In the genomic region with DNA sequence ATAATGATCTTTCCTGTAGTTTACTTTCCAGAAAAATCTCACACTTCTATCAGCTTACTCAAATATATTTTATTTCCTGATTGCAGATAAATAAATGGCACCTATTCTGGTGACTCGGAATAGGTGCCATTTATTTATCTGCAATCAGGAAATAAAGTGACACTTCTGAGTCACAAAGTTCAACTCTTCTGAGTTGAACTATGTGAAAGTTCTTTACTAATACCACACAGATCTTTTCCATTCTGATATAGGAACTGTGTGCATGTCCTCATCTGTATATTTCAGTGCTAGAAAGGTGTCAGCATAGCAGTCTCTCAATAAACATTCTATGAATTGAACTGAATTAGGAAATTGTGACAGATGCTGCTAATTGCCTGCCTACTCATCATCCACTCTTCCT, we compare ENCODE assay signal across 18 cellular contexts. TPM values are rescaled to one million over a fixed set of nuclear protein-coding genes. Genes with fewer than 3 reads are reported as not detected.
A peak's percentile ranks its signal among the peaks of the same experiment; 100 is the strongest.
DNase-seq lines count a peak whose midpoint lies in the region; ATAC-seq, FAIRE-seq and TF ChIP-seq lines count a peak whose summit lies in the region.
"Had no signal": no experiment of that assay in that cellular context is flagged by ENCODE, and none has a peak within 500 bp of the region (broad histone marks: within the 10 kb centered on the region; RNA-seq: fewer than 3 reads in every experiment).

No MANE protein-coding gene starts in this region.

- ATAC-seq in IMR-90 (ENCODE audit: low read depth), result no peak
- peak; percentile 76 for ATAC-seq in activated naive CD8-positive, alpha-beta T cell treated with anti-CD3 and anti-CD28 coated beads, Interleukin-2, amount 50 U/mL, for 24 hours
- ATAC-seq in natural killer cell treated with Interleukin-12 subunit alpha and Interleukin-12 subunit beta and Interleukin-15 and Interleukin-18, amount 100 ng/mL, for 72 hours, result no peak
- ATAC-seq in stimulated activated naive CD8-positive, alpha-beta T cell treated with anti-CD3 and anti-CD28 coated beads, Interleukin-15, amount 100 ng/mL, for 72 hours, result peak; percentile 64
- no peak for ATAC-seq in GM19467 (IDR thresholded peaks at IDR 0.05; ENCODE audit: unreplicated experiment)
- ATAC-seq: A549, K562 had no signal

- no peak overlapping the region for H3K9ac ChIP-seq in IMR-90 (ENCODE audit: low read depth, low read length)

- peaks cover 15% of the 10 kb centered on the region for H3K4me1 ChIP-seq in IMR-90 (ENCODE audit: control insufficient read depth, insufficient read depth, low read length)
- H3K4me1 ChIP-seq: BE2C had no signal

- H3K4me3 ChIP-seq in IMR-90 (ENCODE audit: insufficient read depth, low read depth, low read length), result no peak overlapping the region
- H3K4me3 ChIP-seq: A549, K562 had no signal

- DNase-seq in IMR-90, result no peak
- no peak for DNase-seq in activated naive CD8-positive, alpha-beta T cell treated with anti-CD3 and anti-CD28 coated beads, Interleukin-2, amount 50 U/mL, for 24 hours
- DNase-seq in natural killer cell treated with Interleukin-12 subunit alpha and Interleukin-12 subunit beta and Interleukin-15 and Interleukin-18, amount 100 ng/mL, for 72 hours (ENCODE audit: low spot score), result no peak
- no peak for DNase-seq in stimulated activated naive CD8-positive, alpha-beta T cell treated with anti-CD3 and anti-CD28 coated beads, Interleukin-15, amount 100 ng/mL, for 72 hours
- no peak for DNase-seq in stimulated activated CD8-positive, alpha-beta memory T cell treated with anti-CD3 and anti-CD28 coated beads, Interleukin-4, amount 100 ng/mL, for 48 hours
- DNase-seq in GM12891 (ENCODE audit: insufficient read length, low spot score), result no peak
- DNase-seq: BE2C; CD4-positive, alpha-beta memory T cell; DMS53; GF-D8; GOT3; H9 had no signal

- no peak for FAIRE-seq in GM12891 (lab: Jason Lieb, UNC)
- FAIRE-seq: A549, GM18507, HTR-8/SVneo, K562 had no signal

- no peaks in the 10 kb centered on the region for H3K9me3 ChIP-seq in IMR-90 (ENCODE audit: control insufficient read depth, insufficient read depth, low read length)
- H3K9me3 ChIP-seq: A549, BE2C had no signal

- H3K4ac ChIP-seq in IMR-90 (ENCODE audit: low read depth, low read length), result no peak overlapping the region

- no peak overlapping the region for H2BK5ac ChIP-seq in IMR-90 (ENCODE audit: low read depth, low read length, poor library complexity, severe bottlenecking)

- no peak overlapping the region for H3K56ac ChIP-seq in IMR-90 (ENCODE audit: extremely low read depth, insufficient read depth, low read length)

- no peak overlapping the region for H3K23ac ChIP-seq in IMR-90 (ENCODE audit: low read depth, low read length)

- peak overlapping the region; percentile 34; the same call in 1 of the 2 replicates for H2BK20ac ChIP-seq in IMR-90 (ENCODE audit: low read depth, low read length)

- POLR2A ChIA-PET in IMR-90 (lab: Charles Lee; ENCODE audit: unreplicated experiment), result no interaction called here

- TF ChIP-seq POLR2A in IMR-90 (IDR thresholded peaks at IDR 0.05; ENCODE audit: low read depth, low read length) (no peak), GM12891 (IDR thresholded peaks at IDR 0.05; ENCODE audit: low read depth, low read length) (no peak)

- in situ Hi-C loops in IMR-90 (cut with MboI; ENCODE audit: low sequenced_read_pairs), result no loop called here

- 0 out of 2 replicates have a peak, but pooled peaks cover 4% of the 10 kb centered on the region for H3K9me1 ChIP-seq in IMR-90 (ENCODE audit: insufficient read depth, low read length)

- H2BK120ac ChIP-seq in IMR-90 (ENCODE audit: low read depth, low read length), result no peak overlapping the region

- H2AK5ac ChIP-seq in IMR-90 (ENCODE audit: low read depth, low read length), result no peak overlapping the region

- no peaks in the 10 kb centered on the region for H3K27me3 ChIP-seq in IMR-90 (ENCODE audit: control insufficient read depth, insufficient read depth, low read length)

- H3K36me3 ChIP-seq in IMR-90 (ENCODE audit: control insufficient read depth, insufficient read depth, low read length), result no peaks in the 10 kb centered on the region
- H3K36me3 ChIP-seq: BE2C had no signal

- no peak overlapping the region for H3K4me2 ChIP-seq in IMR-90 (ENCODE audit: low read depth, low read length)

- dilution Hi-C loops in IMR-90 (cut with HindIII; ENCODE audit: low sequenced_read_pairs, unreplicated experiment), result no loop called here

- no peak overlapping the region for H3K4me3 Mint-ChIP-seq in activated naive CD8-positive, alpha-beta T cell treated with anti-CD3 and anti-CD28 coated beads, Interleukin-2, amount 50 U/mL, for 24 hours
- peak overlapping the region; percentile 25 for H3K4me3 Mint-ChIP-seq in natural killer cell treated with Interleukin-12 subunit alpha and Interleukin-12 subunit beta and Interleukin-15 and Interleukin-18, amount 100 ng/mL, for 72 hours
- no peak overlapping the region for H3K4me3 Mint-ChIP-seq in stimulated activated naive CD8-positive, alpha-beta T cell treated with anti-CD3 and anti-CD28 coated beads, Interleukin-15, amount 100 ng/mL, for 72 hours
- H3K4me3 Mint-ChIP-seq: CD4-positive, alpha-beta memory T cell; H9 had no signal

- H2AFZ ChIP-seq in IMR-90 (replicated peaks; ENCODE audit: low read length, poor library complexity), result no peak overlapping the region

- no CpG with 5 or more reads among the region's 1 CpG for WGBS in IMR-90 (ENCODE audit: extremely low coverage in 2 of 2, insufficient read length in 1 of 2), 2 experiments

- no peak overlapping the region for H2AK9ac ChIP-seq in IMR-90 (replicated peaks; ENCODE audit: low read depth, low read length, poor library complexity)

- H3K27ac Mint-ChIP-seq in activated naive CD8-positive, alpha-beta T cell treated with anti-CD3 and anti-CD28 coated beads, Interleukin-2, amount 50 U/mL, for 24 hours, result peak overlapping the region; percentile 50
- peak overlapping the region; percentile 68 to 88 for H3K27ac Mint-ChIP-seq in natural killer cell treated with Interleukin-12 subunit alpha and Interleukin-12 subunit beta and Interleukin-15 and Interleukin-18, amount 100 ng/mL, for 72 hours
- H3K27ac Mint-ChIP-seq in stimulated activated naive CD8-positive, alpha-beta T cell treated with anti-CD3 and anti-CD28 coated beads, Interleukin-15, amount 100 ng/mL, for 72 hours, result no peak overlapping the region
- H3K27ac Mint-ChIP-seq: CD4-positive, alpha-beta memory T cell; H9 had no signal

- no peak overlapping the region for H3K27ac ChIP-seq in IMR-90 (ENCODE audit: insufficient read depth, low read length)
- H3K27ac ChIP-seq: A549, C4-2B had no signal

- H3K79me1 ChIP-seq in IMR-90 (ENCODE audit: low read depth in 1 of 2, low read length in 2 of 2), result no peaks in the 10 kb centered on the region

- no peak for TF ChIP-seq CTCF in IMR-90 (conservative IDR thresholded peaks at IDR 0.05; ENCODE audit: low read depth, low read length)

- peaks cover 11% of the 10 kb centered on the region for H3K27me3 Mint-ChIP-seq in activated naive CD8-positive, alpha-beta T cell treated with anti-CD3 and anti-CD28 coated beads, Interleukin-2, amount 50 U/mL, for 24 hours
- H3K27me3 Mint-ChIP-seq in natural killer cell treated with Interleukin-12 subunit alpha and Interleukin-12 subunit beta and Interleukin-15 and Interleukin-18, amount 100 ng/mL, for 72 hours, result peaks cover under 1 to 7% of the 10 kb centered on the region in 2 donors
- no peaks in the 10 kb centered on the region for H3K27me3 Mint-ChIP-seq in stimulated activated naive CD8-positive, alpha-beta T cell treated with anti-CD3 and anti-CD28 coated beads, Interleukin-15, amount 100 ng/mL, for 72 hours

- H2BK15ac ChIP-seq in IMR-90 (ENCODE audit: low read depth, low read length), result no peak overlapping the region

- no peaks in the 10 kb centered on the region for H3K9me3 Mint-ChIP-seq in activated naive CD8-positive, alpha-beta T cell treated with anti-CD3 and anti-CD28 coated beads, Interleukin-2, amount 50 U/mL, for 24 hours
- no peaks in the 10 kb centered on the region for H3K9me3 Mint-ChIP-seq in natural killer cell treated with Interleukin-12 subunit alpha and Interleukin-12 subunit beta and Interleukin-15 and Interleukin-18, amount 100 ng/mL, for 72 hours
- no peaks in the 10 kb centered on the region for H3K9me3 Mint-ChIP-seq in stimulated activated naive CD8-positive, alpha-beta T cell treated with anti-CD3 and anti-CD28 coated beads, Interleukin-15, amount 100 ng/mL, for 72 hours
- H3K9me3 Mint-ChIP-seq: H9 had no signal

- no peak overlapping the region for H4K5ac ChIP-seq in IMR-90 (ENCODE audit: low read depth, low read length)

- no peak overlapping the region; the same call in 1 of the 2 replicates for H3K18ac ChIP-seq in IMR-90 (ENCODE audit: low read depth, low read length)

- no TSS peak for BruUV-seq in IMR-90 (replicated peaks; lab: Mats Ljungman, UMichigan)

- H4K20me1 ChIP-seq in IMR-90 (ENCODE audit: insufficient read depth, low read length), result no peaks in the 10 kb centered on the region

- CTCF ChIA-PET in IMR-90 (lab: Yijun Ruan, JAX), result no interaction called here

- intact Hi-C loops in IMR-90 (cut with micrococcal nuclease), result no loop called here

- H4K8ac ChIP-seq in IMR-90 (ENCODE audit: low read depth in 2 of 2, low read length in 2 of 2), result no peak overlapping the region

- peaks cover 39% of the 10 kb centered on the region for H3K4me1 Mint-ChIP-seq in activated naive CD8-positive, alpha-beta T cell treated with anti-CD3 and anti-CD28 coated beads, Interleukin-2, amount 50 U/mL, for 24 hours
- peaks cover 43 to 50% of the 10 kb centered on the region in 2 donors for H3K4me1 Mint-ChIP-seq in natural killer cell treated with Interleukin-12 subunit alpha and Interleukin-12 subunit beta and Interleukin-15 and Interleukin-18, amount 100 ng/mL, for 72 hours (ENCODE audit: low read depth in 2 of 2)
- H3K4me1 Mint-ChIP-seq in stimulated activated naive CD8-positive, alpha-beta T cell treated with anti-CD3 and anti-CD28 coated beads, Interleukin-15, amount 100 ng/mL, for 72 hours, result peaks cover 43% of the 10 kb centered on the region

- H3K36me3 Mint-ChIP-seq in activated naive CD8-positive, alpha-beta T cell treated with anti-CD3 and anti-CD28 coated beads, Interleukin-2, amount 50 U/mL, for 24 hours (ENCODE audit: low read depth), result no peaks in the 10 kb centered on the region
- peaks cover 6% of the 10 kb centered on the region for H3K36me3 Mint-ChIP-seq in natural killer cell treated with Interleukin-12 subunit alpha and Interleukin-12 subunit beta and Interleukin-15 and Interleukin-18, amount 100 ng/mL, for 72 hours
- H3K36me3 Mint-ChIP-seq: CD4-positive, alpha-beta memory T cell had no signal

- H4K91ac ChIP-seq in IMR-90 (ENCODE audit: insufficient read depth, low read depth, low read length), result no peak overlapping the region

- TF ChIP-seq RAD21 in IMR-90 (IDR thresholded peaks at IDR 0.05; ENCODE audit: low read length), result no peak

- no peak overlapping the region for H3K14ac ChIP-seq in IMR-90 (replicated peaks; ENCODE audit: low read depth, low read length)

TF ChIP-seq in GM12891, 5 proteins besides CTCF, POLR2A, EP300 and RAD21 (continues in another document):
- TF ChIP-seq PAX5 (IDR thresholded peaks at IDR 0.05; ENCODE audit: insufficient read depth, low read length, severe bottlenecking), result no peak

RNA-seq across cellular contexts. Expression of a gene that starts 4.9 kb away (rescaled TPM):
- 19.7 and 21.1 TPM in 2 replicates for total RNA-seq in IMR-90 (2012; rRNA removed)
- polyA plus RNA-seq in IMR-90 (2012; rRNA removed), result 5.7 and 10.1 TPM in 2 replicates
- 1.8 and 2.7 TPM in 2 replicates for polyA plus RNA-seq in IMR-90 (2012; cell fraction: cytosol; rRNA removed)
- 0.70 and 8.8 TPM in 2 replicates for polyA plus RNA-seq in IMR-90 (2012; cell fraction: nucleus; rRNA removed; ENCODE audit: low replicate concordance)
- 10 to 100 TPM; 10.7 to 31.5 TPM for total RNA-seq in natural killer cell treated with Interleukin-12 subunit alpha and Interleukin-12 subunit beta and Interleukin-15 and Interleukin-18, amount 100 ng/mL, for 72 hours
- 1.7 TPM for polyA plus RNA-seq in GM12891 (2012; ENCODE audit: low read depth, missing spikeins)
- total RNA-seq: CD4-positive, alpha-beta memory T cell had no signal
- polyA plus RNA-seq: CD4-positive, alpha-beta memory T cell had no signal

Comparison
In these comparisons a context has a peak if more than half of its experiments do, and no peak if none do; other contexts are left out.
1. ATAC-seq: peak in activated naive CD8-positive, alpha-beta T cell treated with anti-CD3 and anti-CD28 coated beads, Interleukin-2, amount 50 U/mL, for 24 hours (single experiment) and stimulated activated naive CD8-positive, alpha-beta T cell treated with anti-CD3 and anti-CD28 coated beads, Interleukin-15, amount 100 ng/mL, for 72 hours (single experiment); none in IMR-90 (single experiment), natural killer cell treated with Interleukin-12 subunit alpha and Interleukin-12 subunit beta and Interleukin-15 and Interleukin-18, amount 100 ng/mL, for 72 hours (0 of 2) and GM19467 (single experiment).
2. H3K27ac Mint-ChIP-seq: peak in activated naive CD8-positive, alpha-beta T cell treated with anti-CD3 and anti-CD28 coated beads, Interleukin-2, amount 50 U/mL, for 24 hours (single experiment) and natural killer cell treated with Interleukin-12 subunit alpha and Interleukin-12 subunit beta and Interleukin-15 and Interleukin-18, amount 100 ng/mL, for 72 hours (2 of 2); none in stimulated activated naive CD8-positive, alpha-beta T cell treated with anti-CD3 and anti-CD28 coated beads, Interleukin-15, amount 100 ng/mL, for 72 hours (0 of 2).